26 cellular contexts compared by ENCODE assay signal in the genomic region with DNA sequence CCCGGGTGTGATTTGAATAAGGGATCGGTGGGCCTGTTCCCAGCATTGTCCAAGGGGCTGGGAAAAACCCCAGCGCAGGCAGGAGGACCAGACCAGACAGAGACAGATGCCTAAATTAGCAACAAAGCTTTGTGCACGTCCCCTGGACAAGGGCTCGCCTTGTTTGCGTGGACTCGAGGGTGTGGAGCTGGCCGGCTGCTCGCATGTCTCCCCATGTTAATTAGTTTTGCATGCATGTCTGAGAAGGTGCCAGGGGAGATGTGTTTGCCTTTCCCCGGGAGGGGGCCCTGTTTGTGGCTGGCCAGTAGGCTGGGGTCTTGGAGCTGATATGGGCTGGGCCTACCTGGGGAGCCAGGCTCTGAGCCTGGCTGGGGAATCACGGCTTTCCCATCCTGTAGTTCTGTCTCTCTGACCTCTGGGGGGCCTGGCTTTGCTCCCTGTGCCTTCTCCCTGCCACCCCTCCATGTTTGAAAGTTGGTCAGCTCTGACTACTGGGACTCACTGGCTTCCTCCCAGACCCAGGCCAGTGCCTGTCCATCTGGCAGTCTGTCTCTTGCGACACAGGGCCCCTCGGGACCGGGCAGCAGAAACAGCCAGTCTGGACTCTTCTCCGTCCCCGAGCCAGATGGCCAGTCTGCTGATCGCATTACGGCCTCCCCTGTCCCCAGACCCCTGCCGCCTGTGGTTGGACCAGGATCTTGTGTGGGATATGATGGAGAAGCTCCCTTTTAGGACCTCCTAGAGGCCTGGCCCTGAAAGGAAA. TPM values are rescaled to one million over a fixed set of nuclear protein-coding genes. Genes with fewer than 3 reads are reported as not detected.
DNase-seq lines count a peak whose midpoint lies in the region; ATAC-seq and TF ChIP-seq lines count a peak whose summit lies in the region.
"Had no signal": no experiment of that assay in that cellular context is flagged by ENCODE, and none has a peak within 500 bp of the region (broad histone marks: within the 10 kb centered on the region; RNA-seq: fewer than 3 reads in every experiment).

No MANE protein-coding gene starts in this region.

- no peak for ATAC-seq in activated naive CD4-positive, alpha-beta T cell treated with anti-CD3 and anti-CD28 coated beads, Interleukin-2, amount 50 U/mL, for 72 hours
- ATAC-seq in omental fat pad (ENCODE audit: low FRiP score): no peak
- ATAC-seq: heart left ventricle, left colon had no signal

- DNase-seq in COLO829 (ENCODE audit: low spot score) (peak; percentile 36), NCI-H526 treated with DMSO at 0.1 percent for 48 hours (lab: John Stamatoyannopoulos, UW) (peak; percentile 79), cerebellum (ENCODE audit: low spot score) (peak; percentile 38), neural crest cell (ENCODE audit: low read depth, low spot score) (no peak), NOMO-1 treated with dmso at 0.1 percent for 144 hours (lab: John Stamatoyannopoulos, UW; ENCODE audit: unreplicated experiment) (no peak), omental fat pad (ENCODE audit: low spot score) (no peak), coronary artery (ENCODE audit: low spot score) (no peak)
- no peak for DNase-seq in activated naive CD4-positive, alpha-beta T cell treated with anti-CD3 and anti-CD28 coated beads, Interleukin-2, amount 50 U/mL, for 72 hours (ENCODE audit: low spot score in 2 of 2)
- DNase-seq: activated CD4-positive, alpha-beta T cell treated with anti-CD3 and anti-CD28 coated beads, Interleukin-2, amount 50 U/mL, for 4 hours; central memory CD4-positive, alpha-beta T cell; EL; heart left ventricle; KBM-7; left colon; NCI-H1417 treated with DMSO at 0.1 percent for 48 hours; NCI-H510A; stimulated activated CD4-positive, alpha-beta T cell treated with anti-CD3 and anti-CD28 coated beads, Interleukin-12 subunit alpha, Interleukin-12 subunit beta, amount 100 ng/mL, for 4 hours; stimulated activated CD4-positive, alpha-beta T cell treated with anti-CD3 and anti-CD28 coated beads, Interleukin-4, amount 100 ng/mL, for 24 hours; stimulated activated naive CD4-positive, alpha-beta T cell had no signal

- peaks cover 28% of the 10 kb centered on the region for H3K4me1 Mint-ChIP-seq in neural crest cell
- H3K4me1 Mint-ChIP-seq: activated naive CD4-positive, alpha-beta T cell treated with anti-CD3 and anti-CD28 coated beads, Interleukin-2, amount 50 U/mL, for 24 hours; memory B cell had no signal

- TF ChIP-seq CTCF in neural crest cell (conservative IDR thresholded peaks at IDR 0.05) (no peak), omental fat pad (IDR thresholded peaks at IDR 0.05) (no peak), coronary artery (IDR thresholded peaks at IDR 0.05) (no peak)

- H3K27ac Mint-ChIP-seq in neural crest cell (ENCODE audit: unreplicated experiment): no peak overlapping the region
- no peak overlapping the region for H3K27ac Mint-ChIP-seq in activated naive CD4-positive, alpha-beta T cell treated with anti-CD3 and anti-CD28 coated beads, Interleukin-2, amount 50 U/mL, for 72 hours
- H3K27ac Mint-ChIP-seq: activated naive CD4-positive, alpha-beta T cell treated with anti-CD3 and anti-CD28 coated beads, Interleukin-2, amount 50 U/mL, for 24 hours; activated T-helper 1 cell treated with anti-CD3 and anti-CD28 coated beads, Interleukin-12 subunit alpha, Interleukin-12 subunit beta, Interleukin-2, Interleukin-4 antibody, amounts not matched to agents 30 ng/mL and 10 ng/mL and 1 ng/mL, durations not matched to agents 14 hours and 24 hours and 36 hours; memory B cell; T-helper 2 cell treated with Interferon-gamma antibody and Interleukin-4, amounts not matched to agents 5 μg/mL and 100 μg/mL, for 36 hours had no signal

- peaks cover 80% of the 10 kb centered on the region for H3K27me3 Mint-ChIP-seq in neural crest cell (ENCODE audit: low read depth)

- H3K27ac ChIP-seq in coronary artery: no peak overlapping the region
- H3K27ac ChIP-seq: epithelial cell of prostate, heart left ventricle, right atrium auricular region had no signal

- peak overlapping the region; percentile 44 for H3K4me3 Mint-ChIP-seq in neural crest cell
- H3K4me3 Mint-ChIP-seq: activated naive CD4-positive, alpha-beta T cell treated with anti-CD3 and anti-CD28 coated beads, Interleukin-2, amount 50 U/mL, for 24 hours; activated T-helper 1 cell treated with anti-CD3 and anti-CD28 coated beads, Interleukin-12 subunit alpha, Interleukin-12 subunit beta, Interleukin-2, Interleukin-4 antibody, amounts not matched to agents 30 ng/mL and 10 ng/mL and 1 ng/mL, durations not matched to agents 14 hours and 24 hours and 36 hours; memory B cell; T-helper 2 cell treated with Interferon-gamma antibody and Interleukin-4, amounts not matched to agents 5 μg/mL and 100 μg/mL, for 36 hours had no signal

- no peaks in the 10 kb centered on the region for H3K36me3 Mint-ChIP-seq in neural crest cell (ENCODE audit: low read depth)
- no peaks in the 10 kb centered on the region for H3K36me3 Mint-ChIP-seq in activated naive CD4-positive, alpha-beta T cell treated with anti-CD3 and anti-CD28 coated beads, Interleukin-2, amount 50 U/mL, for 72 hours
- H3K36me3 Mint-ChIP-seq: activated naive CD4-positive, alpha-beta T cell treated with anti-CD3 and anti-CD28 coated beads, Interleukin-2, amount 50 U/mL, for 24 hours; memory B cell had no signal

- H3K4me3 ChIP-seq in coronary artery: no peak overlapping the region
- H3K4me3 ChIP-seq: heart left ventricle, right atrium auricular region had no signal

- no peaks in the 10 kb centered on the region for H3K9me3 Mint-ChIP-seq in neural crest cell
- no peaks in the 10 kb centered on the region for H3K9me3 Mint-ChIP-seq in activated naive CD4-positive, alpha-beta T cell treated with anti-CD3 and anti-CD28 coated beads, Interleukin-2, amount 50 U/mL, for 72 hours
- H3K9me3 Mint-ChIP-seq: activated naive CD4-positive, alpha-beta T cell treated with anti-CD3 and anti-CD28 coated beads, Interleukin-2, amount 50 U/mL, for 24 hours; activated T-helper 1 cell treated with anti-CD3 and anti-CD28 coated beads, Interleukin-12 subunit alpha, Interleukin-12 subunit beta, Interleukin-2, Interleukin-4 antibody, amounts not matched to agents 30 ng/mL and 10 ng/mL and 1 ng/mL, durations not matched to agents 14 hours and 24 hours and 36 hours; CD14-positive monocyte; memory B cell; T-helper 2 cell treated with Interferon-gamma antibody and Interleukin-4, amounts not matched to agents 5 μg/mL and 100 μg/mL, for 36 hours had no signal

RNA-seq across cellular contexts. Expression of a gene that starts 55.4 kb away (rescaled TPM):
- total RNA-seq in cerebellum (35.2 TPM), neural crest cell (66.5 and 73.5 TPM in 2 replicates), omental fat pad (10 to 100 TPM; 52.9 to 93.3 (median 66.9) TPM)
- 10 to 100 TPM; 76.1 to 83.7 TPM for total RNA-seq in activated naive CD4-positive, alpha-beta T cell treated with anti-CD3 and anti-CD28 coated beads, Interleukin-2, amount 50 U/mL, for 72 hours

Comparison
In these comparisons a context has a peak if more than half of its experiments do, and no peak if none do; other contexts are left out.
1. DNase-seq: peak in COLO829 (single experiment), NCI-H526 treated with DMSO at 0.1 percent for 48 hours (single experiment) and cerebellum (single experiment); none in neural crest cell (single experiment), NOMO-1 treated with dmso at 0.1 percent for 144 hours (single experiment), activated naive CD4-positive, alpha-beta T cell treated with anti-CD3 and anti-CD28 coated beads, Interleukin-2, amount 50 U/mL, for 72 hours (0 of 2), omental fat pad (single experiment) and coronary artery (single experiment).